Comparison of ENCODE assay signal across 12 cellular contexts in genomic region chr7:124840435-124840834, GRCh38.
DNase-seq lines count a peak whose midpoint lies in the region; ATAC-seq and TF ChIP-seq lines count a peak whose summit lies in the region.
"Had no signal": no experiment of that assay in that cellular context is flagged by ENCODE, and none has a peak within 500 bp of the region (broad histone marks: within the 10 kb centered on the region; RNA-seq: fewer than 3 reads in every experiment).

No MANE protein-coding gene starts in this region.

- H3K9me3 ChIP-seq in SK-N-SH: no peaks in the 10 kb centered on the region
- no peaks in the 10 kb centered on the region; the same call in 1 of the 2 replicates for H3K9me3 ChIP-seq in PC-9 (ENCODE audit: insufficient read depth, low read depth)
- no peaks in the 10 kb centered on the region for H3K9me3 ChIP-seq in heart left ventricle
- H3K9me3 ChIP-seq: BLaER1 had no signal

- peaks cover 2% of the 10 kb centered on the region for H3K27me3 Mint-ChIP-seq in activated naive CD8-positive, alpha-beta T cell treated with anti-CD3 and anti-CD28 coated beads, Interleukin-2, amount 50 U/mL, for 24 hours
- H3K27me3 Mint-ChIP-seq: activated naive CD8-positive, alpha-beta T cell treated with anti-CD3 and anti-CD28 coated beads, Interleukin-2, amount 10 ng/mL, durations not matched to agents 7 days and 5 days had no signal

- peaks cover 14% of the 10 kb centered on the region for H3K36me3 Mint-ChIP-seq in activated naive CD8-positive, alpha-beta T cell treated with anti-CD3 and anti-CD28 coated beads, Interleukin-2, amount 50 U/mL, for 24 hours (ENCODE audit: low read depth)

- no peaks in the 10 kb centered on the region for H3K9me3 Mint-ChIP-seq in activated naive CD8-positive, alpha-beta T cell treated with anti-CD3 and anti-CD28 coated beads, Interleukin-2, amount 50 U/mL, for 24 hours
- H3K9me3 Mint-ChIP-seq: activated naive CD8-positive, alpha-beta T cell treated with anti-CD3 and anti-CD28 coated beads, Interleukin-2, amount 10 ng/mL, durations not matched to agents 7 days and 5 days had no signal

- TF ChIP-seq RAD21 in SK-N-SH (IDR thresholded peaks at IDR 0.05; ENCODE audit: low read length): peak; percentile 66

- CTCF ChIA-PET in SK-N-SH (lab: Yijun Ruan, JAX) (interaction anchor here (0.7 to 1.5 kb wide), 4 partner anchors 12 to 1237 kb away, joined by 3 to 4 read pairs (median 3); no protein-coding TSS in a partner anchor), PC-9 (lab: Charles Lee) (no interaction called here)

- H3K27me3 ChIP-seq in SK-N-SH (ENCODE audit: insufficient read depth) (no peaks in the 10 kb centered on the region), PC-9 (ENCODE audit: insufficient read depth, low read depth) (no peaks in the 10 kb centered on the region), heart left ventricle (no peaks in the 10 kb centered on the region)
- H3K27me3 ChIP-seq: BLaER1 had no signal

- H3K4me3 Mint-ChIP-seq in activated naive CD8-positive, alpha-beta T cell treated with anti-CD3 and anti-CD28 coated beads, Interleukin-2, amount 50 U/mL, for 24 hours: no peak overlapping the region
- H3K4me3 Mint-ChIP-seq: activated naive CD8-positive, alpha-beta T cell treated with anti-CD3 and anti-CD28 coated beads, Interleukin-2, amount 10 ng/mL, durations not matched to agents 7 days and 5 days had no signal

- no peak for TF ChIP-seq EP300 in SK-N-SH (IDR thresholded peaks at IDR 0.05; ENCODE audit: borderline replicate concordance in 1 of 2, low read depth in 1 of 2, low read length in 1 of 2)

- H3K4me3 ChIP-seq in SK-N-SH (ENCODE audit: low read depth in 2 of 2, low read length in 1 of 2) (no peak overlapping the region), PC-9 (no peak overlapping the region), heart left ventricle (no peak overlapping the region)
- H3K4me3 ChIP-seq: BLaER1 had no signal

- H2AFZ ChIP-seq in SK-N-SH (ENCODE audit: low read depth) (no peak overlapping the region), PC-9 (no peak overlapping the region)

- DNase-seq in SK-N-SH: peak; percentile 25
- no peak for DNase-seq in PC-9
- DNase-seq in foreskin melanocyte: peak; percentile 19
- DNase-seq in AG08395 (ENCODE audit: low spot score): no peak
- DNase-seq in activated naive CD8-positive, alpha-beta T cell treated with anti-CD3 and anti-CD28 coated beads, Interleukin-2, amount 50 U/mL, for 24 hours: no peak
- DNase-seq in activated naive CD4-positive, alpha-beta T cell (lab: John Stamatoyannopoulos, UW): no peak
- no peak for DNase-seq in heart left ventricle
- DNase-seq: activated naive CD8-positive, alpha-beta T cell treated with anti-CD3 and anti-CD28 coated beads, Interleukin-2, amount 10 ng/mL, durations not matched to agents 7 days and 5 days; NCI-H187; SW 1271 had no signal

- H3K79me2 ChIP-seq in SK-N-SH (ENCODE audit: insufficient read depth) (no peaks in the 10 kb centered on the region), PC-9 (ENCODE audit: low read depth) (no peaks in the 10 kb centered on the region)

- TF ChIP-seq CTCF in SK-N-SH (IDR thresholded peaks at IDR 0.05) (peak; percentile 43), PC-9 (conservative IDR thresholded peaks at IDR 0.05) (peak; percentile 33), heart left ventricle (IDR thresholded peaks at IDR 0.05) (peak in 2 of 12 donors; percentile 5 to 6)

- H3K9ac ChIP-seq in SK-N-SH: no peak overlapping the region
- H3K9ac ChIP-seq: BLaER1 had no signal

- WGBS in SK-N-SH (ENCODE audit: low lambda C conversion rate): 91% methylated on average over 1 of the region's 1 CpG
- 77 to 87% (median 85%) methylated on average over 1 of the region's 1 CpG for WGBS in heart left ventricle, 4 donors

- BruUV-seq in PC-9 (replicated peaks; lab: Mats Ljungman, UMichigan): no TSS peak

- intact Hi-C loops in PC-9 (cut with micrococcal nuclease; ENCODE audit: unreplicated experiment): loop anchor here (5.0 kb wide), 1 partner anchor 683 kb away; no protein-coding TSS in a partner anchor
- intact Hi-C loops in heart left ventricle (cut with DNase I): no loop called here

- ATAC-seq in SK-N-SH treated with all-trans-retinoic acid at 6 μM for 48 hours (no peak), heart left ventricle (no peak)
- ATAC-seq in activated naive CD8-positive, alpha-beta T cell treated with anti-CD3 and anti-CD28 coated beads, Interleukin-2, amount 50 U/mL, for 24 hours: no peak

- TF ChIP-seq POLR2A in heart left ventricle (IDR thresholded peaks at IDR 0.05): no peak

- H3K4me1 ChIP-seq in SK-N-SH (ENCODE audit: control insufficient read depth in 1 of 2, insufficient read depth in 2 of 2, low read depth in 1 of 2, low read length in 1 of 2) (no peaks in the 10 kb centered on the region), PC-9 (replicated peaks; ENCODE audit: insufficient read depth) (no peaks in the 10 kb centered on the region), heart left ventricle (peaks cover 0 to 6% (median 0%) of the 10 kb centered on the region in 12 donors)
- H3K4me1 ChIP-seq: BLaER1 had no signal

- H3K36me3 ChIP-seq in SK-N-SH (replicated peaks in 1 of 2; ENCODE audit: control insufficient read depth in 1 of 2, insufficient read depth in 2 of 2, low read length in 1 of 2): peaks cover 35 to 44% of the 10 kb centered on the region in 2 experiments
- H3K36me3 ChIP-seq in PC-9 (ENCODE audit: low read depth): no peaks in the 10 kb centered on the region
- H3K36me3 ChIP-seq in heart left ventricle: peaks cover 0 to 56% (median 6%) of the 10 kb centered on the region in 9 donors

- H3K9me2 ChIP-seq in SK-N-SH (no peaks in the 10 kb centered on the region), PC-9 (ENCODE audit: insufficient read depth) (no peaks in the 10 kb centered on the region)

- H3K27ac ChIP-seq in SK-N-SH (ENCODE audit: low read depth in 2 of 2, low read length in 1 of 2): no peak overlapping the region
- H3K27ac ChIP-seq in PC-9: no peak overlapping the region
- no peak overlapping the region for H3K27ac ChIP-seq in heart left ventricle
- H3K27ac ChIP-seq: BLaER1 had no signal

- H3F3A ChIP-seq in SK-N-SH (replicated peaks; ENCODE audit: insufficient read depth) (no peaks in the 10 kb centered on the region), PC-9 (ENCODE audit: insufficient read depth, low read depth) (no peaks in the 10 kb centered on the region)

- H4K20me1 ChIP-seq in SK-N-SH (ENCODE audit: insufficient read depth) (no peaks in the 10 kb centered on the region), PC-9 (ENCODE audit: insufficient read depth) (no peaks in the 10 kb centered on the region)
- H4K20me1 ChIP-seq: BLaER1 had no signal

- H3K27ac Mint-ChIP-seq in activated naive CD8-positive, alpha-beta T cell treated with anti-CD3 and anti-CD28 coated beads, Interleukin-2, amount 50 U/mL, for 24 hours: no peak overlapping the region
- H3K27ac Mint-ChIP-seq: activated naive CD8-positive, alpha-beta T cell treated with anti-CD3 and anti-CD28 coated beads, Interleukin-2, amount 10 ng/mL, durations not matched to agents 7 days and 5 days had no signal

- H3K4me1 Mint-ChIP-seq in activated naive CD8-positive, alpha-beta T cell treated with anti-CD3 and anti-CD28 coated beads, Interleukin-2, amount 50 U/mL, for 24 hours: peaks cover 10% of the 10 kb centered on the region
- H3K4me1 Mint-ChIP-seq: activated naive CD8-positive, alpha-beta T cell treated with anti-CD3 and anti-CD28 coated beads, Interleukin-2, amount 10 ng/mL, durations not matched to agents 7 days and 5 days had no signal

- H3K4me2 ChIP-seq in SK-N-SH (no peak overlapping the region), PC-9 (no peak overlapping the region)
- H3K4me2 ChIP-seq: BLaER1 had no signal

- POLR2A ChIA-PET in SK-N-SH (lab: Yijun Ruan, JAX) (interaction anchor here (0.6 kb wide), 1 partner anchor 536 kb away, joined by 3 read pairs; no protein-coding TSS in a partner anchor), PC-9 (lab: Charles Lee; ENCODE audit: unreplicated experiment) (no interaction called here)

TF ChIP-seq in SK-N-SH, 30 proteins besides CTCF, POLR2A, EP300 and RAD21:
- TF ChIP-seq CHD2 (IDR thresholded peaks at IDR 0.05; ENCODE audit: low read length, partially characterized antibody) (no peak), SMC3 (IDR thresholded peaks at IDR 0.05; ENCODE audit: low read depth, low read length) (peak; percentile 33; the same call in 1 of the 2 replicates)

TF ChIP-seq in SK-N-SH treated with all-trans-retinoic acid at 6 μM for 48 hours, 23 proteins besides CTCF, POLR2A, EP300 and RAD21 (continues in another document):
- TF ChIP-seq GLIS3 (CRISPR knock-in tag; IDR thresholded peaks at IDR 0.05) (no peak), ZNF565 (CRISPR knock-in tag; conservative IDR thresholded peaks at IDR 0.05; ENCODE audit: low read depth) (no peak), BACH2 (CRISPR knock-in tag; IDR thresholded peaks at IDR 0.05; ENCODE audit: borderline replicate concordance) (no peak), OSR1 (CRISPR knock-in tag; IDR thresholded peaks at IDR 0.05) (no peak), ZNF8 (CRISPR knock-in tag; IDR thresholded peaks at IDR 0.05) (no peak), ESRRG (CRISPR knock-in tag; IDR thresholded peaks at IDR 0.05) (no peak), TOX (CRISPR knock-in tag; IDR thresholded peaks at IDR 0.05; ENCODE audit: borderline replicate concordance) (no peak), TCF4 (CRISPR knock-in tag; IDR thresholded peaks at IDR 0.05; ENCODE audit: borderline replicate concordance) (no peak), ZFP3 (CRISPR knock-in tag; IDR thresholded peaks at IDR 0.05) (no peak), TSHZ2 (CRISPR knock-in tag; IDR thresholded peaks at IDR 0.05) (no peak)

Comparison
In these comparisons a context has a peak if more than half of its experiments do, and no peak if none do; other contexts are left out.
1. DNase-seq: peak in SK-N-SH (single experiment) and foreskin melanocyte (single experiment); none in PC-9 (0 of 2), AG08395 (single experiment), activated naive CD8-positive, alpha-beta T cell treated with anti-CD3 and anti-CD28 coated beads, Interleukin-2, amount 50 U/mL, for 24 hours (single experiment), activated naive CD4-positive, alpha-beta T cell (0 of 4) and heart left ventricle (0 of 5).